17 cellular contexts compared by ENCODE assay signal in the genomic region with DNA sequence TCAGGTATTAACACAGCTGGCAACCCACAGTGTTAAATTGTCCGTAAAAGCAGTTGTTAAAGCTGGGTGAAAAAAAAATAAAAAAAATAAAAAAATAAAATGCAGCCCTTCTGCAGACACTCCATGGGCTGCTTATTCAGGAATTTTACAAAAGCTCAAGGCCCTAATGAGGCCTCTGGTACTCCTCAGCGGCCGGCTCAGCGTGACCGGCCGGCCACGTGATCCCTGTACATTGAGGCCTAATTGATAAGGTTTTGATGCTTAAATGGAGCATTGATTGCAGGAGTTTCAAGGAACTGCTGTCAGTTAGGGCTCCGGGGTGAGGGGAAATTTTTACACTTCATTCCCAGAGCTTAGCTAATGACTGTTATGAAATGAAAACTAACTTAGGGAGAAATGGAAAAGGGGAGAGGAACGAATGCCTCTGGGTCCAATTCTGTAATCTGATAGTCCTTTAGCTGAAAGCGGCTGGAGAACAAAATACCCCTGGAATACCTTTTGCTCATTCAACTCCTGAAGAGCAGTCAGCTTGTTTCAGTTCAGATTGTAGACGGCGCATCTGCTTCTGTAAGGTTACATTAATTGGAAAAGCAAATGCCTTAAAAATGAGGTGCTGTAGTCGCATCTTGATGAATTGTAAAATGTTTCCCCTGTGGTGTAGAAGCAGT.
"Had no signal": no experiment of that assay in that cellular context is flagged by ENCODE, and none has a peak within 500 bp of the region (broad histone marks: within the 10 kb centered on the region; RNA-seq: fewer than 3 reads in every experiment).

No MANE protein-coding gene starts in this region.

- ATAC-seq: effector memory CD8-positive, alpha-beta T cell; gastrocnemius medialis; left lobe of liver; natural killer cell; pancreas; sciatic nerve; stimulated activated memory B cell treated with anti-CD40 and anti-IgM and Interleukin-4, amounts not matched to agents 10 μg/mL and 1 μg/mL and 100 μg/mL, for 72 hours; stimulated activated naive CD8-positive, alpha-beta T cell treated with anti-CD3 and anti-CD28 coated beads, Interleukin-15, Interleukin-2, amounts not matched to agents 100 U/mL and 50 U/mL, for 24 hours had no signal

- H3K27ac ChIP-seq: gastrocnemius medialis, neutrophil, pancreas, testis, tibial artery had no signal

- H3K36me3 ChIP-seq: gastrocnemius medialis, neutrophil, pancreas, tibial artery had no signal

- DNase-seq: cortex of kidney; effector memory CD8-positive, alpha-beta T cell; erythroblast; gastrocnemius medialis; head of caudate nucleus; natural killer cell; pancreas; stimulated activated CD4-positive, alpha-beta T cell treated with anti-CD3 and anti-CD28 coated beads, Interleukin-4, amount 100 ng/mL, for 4 hours; stimulated activated naive CD8-positive, alpha-beta T cell treated with anti-CD3 and anti-CD28 coated beads, Interleukin-15, Interleukin-2, amounts not matched to agents 100 U/mL and 50 U/mL, for 24 hours; substantia nigra; testis; tibial artery had no signal

- H3K27me3 ChIP-seq: gastrocnemius medialis, neutrophil, pancreas, testis, tibial artery had no signal

- H3K4me1 ChIP-seq: gastrocnemius medialis, pancreas, testis, tibial artery had no signal

- H3K4me3 ChIP-seq: gastrocnemius medialis, lung, pancreas, testis, tibial artery had no signal

- H3K9me3 ChIP-seq: gastrocnemius medialis, neutrophil, pancreas, testis, tibial artery had no signal
